In the genomic region with DNA sequence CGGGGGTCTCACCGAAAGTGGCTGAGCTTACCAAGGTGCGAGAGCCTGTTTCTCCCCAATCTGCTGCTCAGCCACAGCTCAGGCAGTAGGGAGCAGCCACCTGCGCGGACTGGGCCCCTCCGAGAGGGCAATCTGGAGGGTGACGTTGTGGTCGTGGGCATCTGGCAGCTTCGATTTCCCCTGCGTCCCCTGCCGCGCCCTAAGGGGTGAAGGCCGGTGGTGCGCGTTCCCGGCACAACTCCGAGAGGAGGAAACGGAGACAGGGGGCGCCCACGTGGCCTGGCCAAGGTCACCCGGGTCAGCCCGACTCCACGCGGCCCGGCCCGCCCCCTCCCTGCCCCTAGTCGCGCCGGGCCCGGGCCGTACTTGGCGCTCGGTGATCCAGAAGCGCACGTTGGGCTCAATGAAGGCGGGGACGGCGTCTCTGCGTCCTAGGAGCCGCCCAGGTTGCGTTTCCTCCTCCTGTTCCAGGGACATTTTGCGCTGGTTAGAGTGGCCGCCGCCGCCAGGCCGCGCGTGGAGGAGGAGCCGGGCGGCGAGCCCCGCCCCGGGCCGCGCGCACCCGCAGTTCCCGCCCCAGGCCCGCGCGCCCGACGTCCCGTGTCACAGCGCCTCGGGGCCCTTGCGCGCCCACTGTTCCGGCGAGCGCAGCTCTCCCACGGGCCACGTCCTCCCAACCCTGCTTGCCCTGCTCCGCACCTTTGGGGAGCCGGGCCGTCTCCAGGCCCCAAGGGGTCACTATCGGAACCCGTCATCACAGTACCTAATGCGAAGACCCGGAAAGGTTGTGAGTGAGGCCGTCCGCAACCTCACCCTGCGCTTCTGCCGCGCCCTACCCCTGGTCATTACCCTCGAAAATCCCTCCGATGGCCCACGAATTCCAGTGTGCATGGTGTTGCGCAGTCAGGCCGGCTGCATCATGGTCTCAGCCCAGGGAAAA, we compare ENCODE assay signal across 8 cellular contexts. TPM values are rescaled to one million over a fixed set of nuclear protein-coding genes. Genes with fewer than 3 reads are reported as not detected.
DNase-seq lines count a peak whose midpoint lies in the region; ATAC-seq, FAIRE-seq and TF ChIP-seq lines count a peak whose summit lies in the region.

Gene SFXN4 (minus strand): TSS at position 544 of the 940 bp plus-strand sequence. CDS start 67 bp downstream, at position 477.

- FAIRE-seq in small intestine (lab: Jason Lieb, UNC): no peak

- DNase-seq in DMS79 treated with DMSO at 0.1 percent for 48 hours (lab: John Stamatoyannopoulos, UW): peak; percentile 23
- no peak for DNase-seq in DMS79 (lab: John Stamatoyannopoulos, UW)
- DNase-seq in NCI-H1105 (lab: John Stamatoyannopoulos, UW): peak; percentile 30
- peak; percentile 86 for DNase-seq in UCSD-AML1 (lab: John Stamatoyannopoulos, UW; ENCODE audit: unreplicated experiment)
- peak; percentile 77 to 82 (median 79) for DNase-seq in body of pancreas
- peak; percentile 86 for DNase-seq in iPS-NIHi11 (ENCODE audit: low spot score)
- peak; percentile 83 for DNase-seq in small intestine

- H3K4me1 ChIP-seq in body of pancreas (peaks cover 27% of the 10 kb centered on the region), small intestine (ENCODE audit: control insufficient read depth in 2 of 2, insufficient read depth in 1 of 2, low read depth in 1 of 2, low read length in 1 of 2) (peaks cover 0 to 2% of the 10 kb centered on the region in 2 donors)

- H3K27me3 ChIP-seq in body of pancreas: no peaks in the 10 kb centered on the region
- H3K27me3 ChIP-seq in small intestine (ENCODE audit: control insufficient read depth in 2 of 2, insufficient read depth in 2 of 2, low read length in 2 of 2): no peaks in the 10 kb centered on the region

- ATAC-seq in HG02571 (IDR thresholded peaks at IDR 0.05; ENCODE audit: unreplicated experiment): peak; percentile 90
- peak; percentile 96 for ATAC-seq in body of pancreas

- peak; percentile 64 to 74 (median 71) for TF ChIP-seq POLR2A in body of pancreas (IDR thresholded peaks at IDR 0.05)

- TF ChIP-seq CTCF in body of pancreas (IDR thresholded peaks at IDR 0.05): peak in 3 of 7 experiments; percentile 8 to 17 (median 8)

- WGBS in body of pancreas, 2 donors: 0% methylated on average over 11 to 70 of the region's 90 CpGs
- 0 to 1% (median 1%) methylated on average over 70 to 90 of the region's 90 CpGs for WGBS in small intestine, 3 donors

- H3K9me3 ChIP-seq in body of pancreas: no peaks in the 10 kb centered on the region
- no peaks in the 10 kb centered on the region for H3K9me3 ChIP-seq in small intestine (ENCODE audit: control insufficient read depth, low read depth)

- H3K4me3 ChIP-seq in body of pancreas (peak within 1 kb of the TSS; percentile 48 to 80), small intestine (ENCODE audit: low read depth in 1 of 2, low read length in 2 of 2) (peak within 1 kb of the TSS; percentile 59 to 82)

- intact Hi-C loops in body of pancreas (cut with DNase I): no loop called here

- H3K27ac ChIP-seq in body of pancreas (peak within 1 kb of the TSS; percentile 66 to 88 (median 85)), small intestine (ENCODE audit: low read depth in 1 of 2, low read length in 1 of 2) (peak within 1 kb of the TSS; percentile 78 to 96)

- H3K36me3 ChIP-seq in body of pancreas (replicated peaks in 1 of 2; ENCODE audit: insufficient read depth in 1 of 2, low read depth in 2 of 2): peaks cover 10 to 11% of the 10 kb centered on the region in 2 donors
- peaks cover 3 to 7% of the 10 kb centered on the region in 2 donors for H3K36me3 ChIP-seq in small intestine (ENCODE audit: control insufficient read depth in 2 of 2, insufficient read depth in 2 of 2, low read length in 2 of 2)

RNA-seq across cellular contexts. Expression of gene SFXN4, which starts in this region (rescaled TPM):
- total RNA-seq in body of pancreas: 10 to 100 TPM; 20.5 to 32.0 TPM
- 10 to 100 TPM; 54.3 to 63.7 (median 54.6) TPM for polyA plus RNA-seq in small intestine
